8 cellular contexts compared by ENCODE assay signal in genomic region chr10:119030421-119031250, GRCh38. TPM values are rescaled to one million over a fixed set of nuclear protein-coding genes. Genes with fewer than 3 reads are reported as not detected.
DNase-seq lines count a peak whose midpoint lies in the region; ATAC-seq and TF ChIP-seq lines count a peak whose summit lies in the region.

No MANE protein-coding gene starts in this region.

- no peaks in the 10 kb centered on the region for H3K27me3 ChIP-seq in esophagus (ENCODE audit: control insufficient read depth in 1 of 2, insufficient read depth in 2 of 2, low read length in 2 of 2)

- peaks cover 4% of the 10 kb centered on the region in 2 donors for H3K4me1 ChIP-seq in esophagus (ENCODE audit: control insufficient read depth in 2 of 2, insufficient read depth in 2 of 2, low read length in 1 of 2)

- H3K9me3 Mint-ChIP-seq in activated CD8-positive, alpha-beta T cell treated with anti-CD3 and anti-CD28 coated beads, Interleukin-2, amount 10 ng/mL, durations not matched to agents 7 days and 5 days (ENCODE audit: insufficient read depth): no peaks in the 10 kb centered on the region
- no peaks in the 10 kb centered on the region for H3K9me3 Mint-ChIP-seq in nephron progenitor cell
- no peaks in the 10 kb centered on the region for H3K9me3 Mint-ChIP-seq in type B pancreatic cell

- DNase-seq in Ammon's horn (ENCODE audit: low spot score): peak; percentile 45
- DNase-seq in NCI-H526 treated with DMSO at 0.1 percent for 48 hours (lab: John Stamatoyannopoulos, UW): peak; percentile 16
- DNase-seq in activated CD8-positive, alpha-beta T cell treated with anti-CD3 and anti-CD28 coated beads, Interleukin-2, amount 10 ng/mL, durations not matched to agents 7 days and 5 days: peak; percentile 69
- peak; percentile 77 for DNase-seq in nephron progenitor cell
- DNase-seq in type B pancreatic cell (ENCODE audit: extremely low spot score, unreplicated experiment): peak; percentile 77

- TF ChIP-seq CTCF in nephron progenitor cell (IDR thresholded peaks at IDR 0.05): no peak
- peak; percentile 39 for TF ChIP-seq CTCF in type B pancreatic cell (conservative IDR thresholded peaks at IDR 0.05)

- H3K4me1 Mint-ChIP-seq in activated CD8-positive, alpha-beta T cell treated with anti-CD3 and anti-CD28 coated beads, Interleukin-2, amount 10 ng/mL, durations not matched to agents 7 days and 5 days (ENCODE audit: low read depth): peaks cover 24% of the 10 kb centered on the region
- H3K4me1 Mint-ChIP-seq in nephron progenitor cell: peaks cover 23% of the 10 kb centered on the region
- peaks cover 6% of the 10 kb centered on the region for H3K4me1 Mint-ChIP-seq in type B pancreatic cell (ENCODE audit: unreplicated experiment)

- POLR2A ChIA-PET in activated CD8-positive, alpha-beta T cell treated with anti-CD3 and anti-CD28 coated beads, Interleukin-2, amount 10 ng/mL, durations not matched to agents 7 days and 5 days (lab: Charles Lee): no interaction called here

- H3K9me3 ChIP-seq in esophagus (ENCODE audit: control insufficient read depth in 2 of 2, insufficient read depth in 1 of 2, low read depth in 1 of 2, low read length in 1 of 2): no peaks in the 10 kb centered on the region

- CTCF ChIA-PET in activated CD8-positive, alpha-beta T cell treated with anti-CD3 and anti-CD28 coated beads, Interleukin-2, amount 10 ng/mL, durations not matched to agents 7 days and 5 days (lab: Charles Lee): interaction anchor here (0.7 to 1.5 kb wide), 3 partner anchors 101 to 276 kb away, joined by 3 to 5 read pairs (median 3); partner anchors contain the start of gene CACUL1

- H3K27me3 Mint-ChIP-seq in activated CD8-positive, alpha-beta T cell treated with anti-CD3 and anti-CD28 coated beads, Interleukin-2, amount 10 ng/mL, durations not matched to agents 7 days and 5 days (ENCODE audit: low read depth): peaks cover 4% of the 10 kb centered on the region
- H3K27me3 Mint-ChIP-seq in nephron progenitor cell (ENCODE audit: low read depth, poor library complexity) (peaks cover 20% of the 10 kb centered on the region), type B pancreatic cell (peaks cover 4% of the 10 kb centered on the region)

- peaks cover 0 to 5% of the 10 kb centered on the region in 2 donors for H3K36me3 ChIP-seq in esophagus (ENCODE audit: control insufficient read depth in 2 of 2, insufficient read depth in 2 of 2, low read length in 1 of 2)

- peak overlapping the region; percentile 55 to 56 for H3K4me3 ChIP-seq in esophagus (ENCODE audit: low read depth in 1 of 2, low read length in 2 of 2)

- peak overlapping the region in 1 of 2 donors; percentile 17 for H3K27ac ChIP-seq in esophagus (ENCODE audit: low read depth in 2 of 2, low read length in 1 of 2)

- 5 to 9% methylated on average over 40 to 65 of the region's 65 CpGs for WGBS in esophagus, 2 donors

- ATAC-seq in GM18858 (IDR thresholded peaks at IDR 0.05; ENCODE audit: unreplicated experiment) (peak; percentile 36), HG03025 (IDR thresholded peaks at IDR 0.05; ENCODE audit: low FRiP score, unreplicated experiment) (peak; percentile 46)
- peak; percentile 56 for ATAC-seq in activated CD8-positive, alpha-beta T cell treated with anti-CD3 and anti-CD28 coated beads, Interleukin-2, amount 10 ng/mL, durations not matched to agents 7 days and 5 days

- H3K27ac Mint-ChIP-seq in activated CD8-positive, alpha-beta T cell treated with anti-CD3 and anti-CD28 coated beads, Interleukin-2, amount 10 ng/mL, durations not matched to agents 7 days and 5 days: no peak overlapping the region
- no peak overlapping the region for H3K27ac Mint-ChIP-seq in nephron progenitor cell
- H3K27ac Mint-ChIP-seq in type B pancreatic cell: peak overlapping the region; percentile 50

- H3K36me3 Mint-ChIP-seq in activated CD8-positive, alpha-beta T cell treated with anti-CD3 and anti-CD28 coated beads, Interleukin-2, amount 10 ng/mL, durations not matched to agents 7 days and 5 days (ENCODE audit: low read depth): peaks cover 32% of the 10 kb centered on the region
- H3K36me3 Mint-ChIP-seq in nephron progenitor cell (ENCODE audit: low read depth): peaks cover 22% of the 10 kb centered on the region
- peaks cover 19% of the 10 kb centered on the region for H3K36me3 Mint-ChIP-seq in type B pancreatic cell

- peak overlapping the region; percentile 65 for H3K4me3 Mint-ChIP-seq in activated CD8-positive, alpha-beta T cell treated with anti-CD3 and anti-CD28 coated beads, Interleukin-2, amount 10 ng/mL, durations not matched to agents 7 days and 5 days
- H3K4me3 Mint-ChIP-seq in nephron progenitor cell (peak overlapping the region; percentile 75), type B pancreatic cell (peak overlapping the region; percentile 82)

RNA-seq across cellular contexts. Expression of gene NANOS1, which starts 1.1 kb away (rescaled TPM):
- total RNA-seq in activated CD8-positive, alpha-beta T cell treated with anti-CD3 and anti-CD28 coated beads, Interleukin-2, amount 10 ng/mL, durations not matched to agents 7 days and 5 days: under 1 TPM; 0.08 to 0.13 TPM
- 1 to 10 TPM; 1.1 to 1.3 TPM for polyA plus RNA-seq in esophagus
- total RNA-seq in type B pancreatic cell (ENCODE audit: low replicate concordance): 10.1 and 14.4 TPM in 2 replicates

RNA-seq across cellular contexts. Expression of gene EIF3A, which starts 50.0 kb away (rescaled TPM):
- total RNA-seq in activated CD8-positive, alpha-beta T cell treated with anti-CD3 and anti-CD28 coated beads, Interleukin-2, amount 10 ng/mL, durations not matched to agents 7 days and 5 days: 100 to 1,000 TPM; 126 to 127 TPM
- 10 to 100 TPM; 32.3 to 51.0 TPM for polyA plus RNA-seq in esophagus
- 132 and 141 TPM in 2 replicates for total RNA-seq in type B pancreatic cell (ENCODE audit: low replicate concordance)

Comparison
In these comparisons a context has a peak if more than half of its experiments do, and no peak if none do; other contexts are left out.
1. DNase-seq: peak in every context shown above with its lines; median percentile 77 in nephron progenitor cell; 77 in type B pancreatic cell; 69 in activated CD8-positive, alpha-beta T cell treated with anti-CD3 and anti-CD28 coated beads, Interleukin-2, amount 10 ng/mL, durations not matched to agents 7 days and 5 days; 45 in Ammon's horn; 16 in NCI-H526 treated with DMSO at 0.1 percent for 48 hours.